In genomic region chr7:77329466-77330168, GRCh38 we compare ENCODE assay signal across 12 cellular contexts.
DNase-seq lines count a peak whose midpoint lies in the region; ATAC-seq and FAIRE-seq lines count a peak whose summit lies in the region.
"Had no signal": no experiment of that assay in that cellular context is flagged by ENCODE, and none has a peak within 500 bp of the region (broad histone marks: within the 10 kb centered on the region; RNA-seq: fewer than 3 reads in every experiment).

No MANE protein-coding gene starts in this region.

- H3K4me1 ChIP-seq in rectal smooth muscle tissue (ENCODE audit: control insufficient read depth, insufficient read depth, low read length) = peaks cover 44% of the 10 kb centered on the region

- no peak overlapping the region for H3K4me3 Mint-ChIP-seq in activated CD4-positive, alpha-beta memory T cell treated with anti-CD3 and anti-CD28 coated beads for 36 hours
- H3K4me3 Mint-ChIP-seq: endodermal cell had no signal

- H3K36me3 ChIP-seq in rectal smooth muscle tissue (ENCODE audit: control insufficient read depth, insufficient read depth, low read length) = no peaks in the 10 kb centered on the region
- H3K36me3 ChIP-seq: SJCRH30 had no signal

- CTCF ChIA-PET in activated CD4-positive, alpha-beta memory T cell treated with anti-CD3 and anti-CD28 coated beads for 36 hours (lab: Charles Lee) = interaction anchor here (2.1 kb wide), 1 partner anchor 82 kb away, joined by 11 read pairs; no protein-coding TSS in a partner anchor

- peak overlapping the region; percentile 58 for H3K27ac Mint-ChIP-seq in activated CD4-positive, alpha-beta memory T cell treated with anti-CD3 and anti-CD28 coated beads for 36 hours
- H3K27ac Mint-ChIP-seq: endodermal cell had no signal

- no peaks in the 10 kb centered on the region for H3K9me3 Mint-ChIP-seq in activated CD4-positive, alpha-beta memory T cell treated with anti-CD3 and anti-CD28 coated beads for 36 hours
- H3K9me3 Mint-ChIP-seq: endodermal cell had no signal

- no peak for DNase-seq in activated CD4-positive, alpha-beta memory T cell treated with anti-CD3 and anti-CD28 coated beads for 36 hours
- no peak for DNase-seq in RKO (ENCODE audit: low spot score)
- DNase-seq in KBM-7 = no peak
- DNase-seq in HuH-7.5 (ENCODE audit: low spot score) = no peak
- DNase-seq in GM19239 (ENCODE audit: insufficient read length, low spot score) = no peak
- DNase-seq: endodermal cell, NCI-H1436 treated with DMSO at 0.1 percent for 48 hours, SJCRH30 had no signal

- H3K27me3 Mint-ChIP-seq in activated CD4-positive, alpha-beta memory T cell treated with anti-CD3 and anti-CD28 coated beads for 36 hours = no peaks in the 10 kb centered on the region

- peaks cover 51% of the 10 kb centered on the region for H3K4me1 Mint-ChIP-seq in activated CD4-positive, alpha-beta memory T cell treated with anti-CD3 and anti-CD28 coated beads for 36 hours (ENCODE audit: low read depth)

- intact Hi-C loops in activated CD4-positive, alpha-beta memory T cell treated with anti-CD3 and anti-CD28 coated beads for 36 hours (cut with micrococcal nuclease) = loop anchor here (1.0 to 2.0 kb wide), 4 partner anchors 22 to 207 kb away; partner anchors contain the start of gene CCDC146

- no peak overlapping the region for H3K9ac ChIP-seq in rectal smooth muscle tissue (ENCODE audit: low read length)

- H3K4me3 ChIP-seq in rectal smooth muscle tissue (ENCODE audit: low read length) = no peak overlapping the region
- H3K4me3 ChIP-seq: SJCRH30 had no signal

- peak overlapping the region; percentile 38 for H3K27ac ChIP-seq in rectal smooth muscle tissue (ENCODE audit: low read depth, low read length)
- H3K27ac ChIP-seq: SJCRH30 had no signal

- H3K27me3 ChIP-seq in rectal smooth muscle tissue (ENCODE audit: control insufficient read depth, insufficient read depth, low read length) = no peaks in the 10 kb centered on the region
- H3K27me3 ChIP-seq: SJCRH30 had no signal

- peak; percentile 17 for ATAC-seq in GM18502 (IDR thresholded peaks at IDR 0.05; ENCODE audit: poor library complexity, unreplicated experiment)
- ATAC-seq in GM21825 (IDR thresholded peaks at IDR 0.05; ENCODE audit: unreplicated experiment) = peak; percentile 10

- in situ Hi-C loops in KBM-7 (cut with MboI; ENCODE audit: low pct_unique_long_range_greater_than_20kb, low sequenced_read_pairs) = no loop called here

- POLR2A ChIA-PET in activated CD4-positive, alpha-beta memory T cell treated with anti-CD3 and anti-CD28 coated beads for 36 hours (lab: Charles Lee) = interaction anchor here (1.1 kb wide), 1 partner anchor 63 kb away, joined by 4 read pairs; no protein-coding TSS in a partner anchor

- no peak for FAIRE-seq in GM19239 (lab: Jason Lieb, UNC)
- FAIRE-seq: islet of Langerhans had no signal

- H3K36me3 Mint-ChIP-seq in activated CD4-positive, alpha-beta memory T cell treated with anti-CD3 and anti-CD28 coated beads for 36 hours = no peaks in the 10 kb centered on the region
